Comparison of ENCODE assay signal across 13 cellular contexts in genomic region chr3:196181127-196181546, GRCh38.
A peak's percentile ranks its signal among the peaks of the same experiment; 100 is the strongest.
DNase-seq lines count a peak whose midpoint lies in the region; ATAC-seq lines count a peak whose summit lies in the region.
"Had no signal": no experiment of that assay in that cellular context is flagged by ENCODE, and none has a peak within 500 bp of the region (broad histone marks: within the 10 kb centered on the region; RNA-seq: fewer than 3 reads in every experiment).

No MANE protein-coding gene starts in this region.

- ATAC-seq in HG03378 (IDR thresholded peaks at IDR 0.05; ENCODE audit: unreplicated experiment), result no peak

- H3K4me3 Mint-ChIP-seq in activated naive CD8-positive, alpha-beta T cell, result no peak overlapping the region

- H3K27ac Mint-ChIP-seq in activated naive CD8-positive, alpha-beta T cell, result peak overlapping the region; percentile 88

- peaks cover 43% of the 10 kb centered on the region for H3K4me1 Mint-ChIP-seq in activated naive CD8-positive, alpha-beta T cell (ENCODE audit: low read depth)

- H3K27ac ChIP-seq in substantia nigra (ENCODE audit: low read depth, low read length, poor library complexity, severe bottlenecking), result no peak overlapping the region
- H3K27ac ChIP-seq: ascending aorta had no signal

- DNase-seq in stimulated activated CD4-positive, alpha-beta T cell treated with anti-CD3 and anti-CD28 coated beads, Interleukin-15, amount 100 ng/mL, for 24 hours, result peak; percentile 19
- DNase-seq in stimulated activated CD4-positive, alpha-beta T cell treated with anti-CD3 and anti-CD28 coated beads, Interleukin-2, amount 100 ng/mL, for 48 hours, result no peak
- DNase-seq in NCI-H2107 treated with DMSO at 0.1 percent for 48 hours (lab: John Stamatoyannopoulos, UW; ENCODE audit: unreplicated experiment), result peak; percentile 83
- DNase-seq in 8988T, result no peak
- no peak for DNase-seq in hypothalamus (lab: John Stamatoyannopoulos, UW)
- no peak for DNase-seq in substantia nigra (lab: John Stamatoyannopoulos, UW)
- DNase-seq: foreskin melanocyte, MG63, retina, SW 1271 had no signal

- H3K27me3 Mint-ChIP-seq in activated naive CD8-positive, alpha-beta T cell, result no peaks in the 10 kb centered on the region

- no peaks in the 10 kb centered on the region for H3K36me3 Mint-ChIP-seq in activated naive CD8-positive, alpha-beta T cell

- H3K9me3 Mint-ChIP-seq in activated naive CD8-positive, alpha-beta T cell (ENCODE audit: low read depth), result no peaks in the 10 kb centered on the region

Comparison
In these comparisons a context has a peak if more than half of its experiments do, and no peak if none do; other contexts are left out.
1. DNase-seq: peak in stimulated activated CD4-positive, alpha-beta T cell treated with anti-CD3 and anti-CD28 coated beads, Interleukin-15, amount 100 ng/mL, for 24 hours (single experiment) and NCI-H2107 treated with DMSO at 0.1 percent for 48 hours (single experiment); none in stimulated activated CD4-positive, alpha-beta T cell treated with anti-CD3 and anti-CD28 coated beads, Interleukin-2, amount 100 ng/mL, for 48 hours (0 of 2), 8988T (single experiment), hypothalamus (0 of 51) and substantia nigra (0 of 49).